In genomic region chr1:210819266-210819665, GRCh38 we compare ENCODE assay signal across 22 cellular contexts.
A peak's percentile ranks its signal among the peaks of the same experiment; 100 is the strongest.
DNase-seq lines count a peak whose midpoint lies in the region; FAIRE-seq and TF ChIP-seq lines count a peak whose summit lies in the region.
"Had no signal": no experiment of that assay in that cellular context is flagged by ENCODE, and none has a peak within 500 bp of the region (broad histone marks: within the 10 kb centered on the region; RNA-seq: fewer than 3 reads in every experiment).

No MANE protein-coding gene starts in this region.

- H3K27ac Mint-ChIP-seq in nephron progenitor cell = peak overlapping the region; percentile 64
- H3K27ac Mint-ChIP-seq: B cell; CD4-positive, alpha-beta T cell; CD8-positive, alpha-beta T cell had no signal

- no peaks in the 10 kb centered on the region for H3K36me3 Mint-ChIP-seq in nephron progenitor cell (ENCODE audit: low read depth)
- H3K36me3 Mint-ChIP-seq: CD8-positive, alpha-beta T cell had no signal

- no peak for TF ChIP-seq CTCF in D721Med (IDR thresholded peaks at IDR 0.05; ENCODE audit: insufficient read depth, missing control alignments)
- no peak for TF ChIP-seq CTCF in nephron progenitor cell (IDR thresholded peaks at IDR 0.05)

- peaks cover 4% of the 10 kb centered on the region for H3K27me3 Mint-ChIP-seq in nephron progenitor cell (ENCODE audit: low read depth, poor library complexity)

- FAIRE-seq in D721Med (lab: Jason Lieb, UNC) = peak; percentile 82
- FAIRE-seq: A549, G401.6, GM12891, GM19239 had no signal

- H3K4me3 Mint-ChIP-seq in nephron progenitor cell = no peak overlapping the region
- H3K4me3 Mint-ChIP-seq: B cell; CD4-positive, alpha-beta T cell; CD8-positive, alpha-beta T cell had no signal

- no peaks in the 10 kb centered on the region for H3K9me3 Mint-ChIP-seq in nephron progenitor cell
- H3K9me3 Mint-ChIP-seq: CD4-positive, alpha-beta T cell; CD8-positive, alpha-beta T cell had no signal

- peaks cover 5% of the 10 kb centered on the region for H3K4me1 Mint-ChIP-seq in nephron progenitor cell

- no peak for DNase-seq in D721Med (ENCODE audit: insufficient read length, low spot score)
- DNase-seq in cerebellar cortex (ENCODE audit: low spot score) = peak; percentile 64
- no peak for DNase-seq in nephron progenitor cell
- DNase-seq in superior temporal gyrus (ENCODE audit: extremely low spot score) = no peak
- DNase-seq in NCI-H446 (lab: John Stamatoyannopoulos, UW) = no peak
- DNase-seq: AML-193; Caco-2; Calu3; CD4-positive, alpha-beta T cell; CD8-positive, alpha-beta T cell; DMS 273 treated with DMSO at 0.1 percent for 48 hours; DMS153; DMS53; DMS79; DND-41; EL; GF-D8 had no signal
